12 cellular contexts compared by ENCODE assay signal in genomic region chr13:111281751-111282311, GRCh38. TPM values are rescaled to one million over a fixed set of nuclear protein-coding genes. Genes with fewer than 3 reads are reported as not detected.
DNase-seq lines count a peak whose midpoint lies in the region; ATAC-seq and TF ChIP-seq lines count a peak whose summit lies in the region.
"Had no signal": no experiment of that assay in that cellular context is flagged by ENCODE, and none has a peak within 500 bp of the region (broad histone marks: within the 10 kb centered on the region; RNA-seq: fewer than 3 reads in every experiment).

No MANE protein-coding gene starts in this region.

- H3K4me3 ChIP-seq in muscle layer of duodenum (ENCODE audit: low read depth in 1 of 2, low read length in 2 of 2): peak overlapping the region in 1 of 2 donors; percentile 9
- no peak overlapping the region for H3K4me3 ChIP-seq in aorta (ENCODE audit: low read length in 2 of 2)
- no peak overlapping the region for H3K4me3 ChIP-seq in PC-9

- no peaks in the 10 kb centered on the region for H4K20me1 ChIP-seq in PC-9 (ENCODE audit: insufficient read depth)

- POLR2A ChIA-PET in PC-9 (lab: Charles Lee; ENCODE audit: unreplicated experiment): no interaction called here

- DNase-seq in Right ventricle myocardium inferior (ENCODE audit: missing footprints) (no peak), cardiac septum (ENCODE audit: low spot score) (no peak), epithelial cell of prostate (ENCODE audit: low read depth, low spot score) (no peak), aorta (no peak), PC-9 (no peak), OCI-M2 (lab: John Stamatoyannopoulos, UW; ENCODE audit: unreplicated experiment) (no peak)
- DNase-seq: activated CD8-positive, alpha-beta memory T cell treated with anti-CD3 and anti-CD28 coated beads, Interleukin-2, amount 10 ng/mL, durations not matched to agents 7 days and 5 days; CD4-positive, CD25-positive, alpha-beta regulatory T cell; PC-3 had no signal

- H3K36me3 ChIP-seq in muscle layer of duodenum (ENCODE audit: control insufficient read depth in 1 of 2, insufficient read depth in 2 of 2, low read length in 2 of 2): peaks cover 50 to 56% of the 10 kb centered on the region in 2 donors
- H3K36me3 ChIP-seq in aorta (ENCODE audit: control insufficient read depth in 1 of 2, insufficient read depth in 2 of 2, low read length in 1 of 2): peaks cover 2 to 4% of the 10 kb centered on the region in 2 donors
- 0 out of 2 replicates have a peak, but pooled peaks cover 4% of the 10 kb centered on the region for H3K36me3 ChIP-seq in PC-9 (ENCODE audit: low read depth)

- H3K4me1 ChIP-seq in muscle layer of duodenum (ENCODE audit: control insufficient read depth in 1 of 2, insufficient read depth in 2 of 2, low read length in 2 of 2) (peaks cover 8 to 16% of the 10 kb centered on the region in 2 donors), aorta (ENCODE audit: control insufficient read depth in 1 of 2, insufficient read depth in 2 of 2, low read length in 2 of 2) (peaks cover 3 to 7% of the 10 kb centered on the region in 2 donors), PC-9 (replicated peaks; ENCODE audit: insufficient read depth) (no peaks in the 10 kb centered on the region)

- WGBS in aorta, 2 donors: 3 to 5% methylated on average over 10 of the region's 10 CpGs

- H3K9me2 ChIP-seq in PC-9 (ENCODE audit: insufficient read depth): no peaks in the 10 kb centered on the region

- no TSS peak for BruUV-seq in PC-9 (replicated peaks; lab: Mats Ljungman, UMichigan)

- peak overlapping the region; percentile 41 for H3K27ac ChIP-seq in epithelial cell of prostate
- peak overlapping the region; percentile 85 for H3K27ac ChIP-seq in muscle layer of duodenum (ENCODE audit: low read length)
- peak overlapping the region; percentile 89 to 96 for H3K27ac ChIP-seq in aorta (ENCODE audit: low read depth in 1 of 2, low read length in 2 of 2)
- no peak overlapping the region for H3K27ac ChIP-seq in PC-9

- no peak for TF ChIP-seq CTCF in PC-9 (conservative IDR thresholded peaks at IDR 0.05)

- CTCF ChIA-PET in PC-9 (lab: Charles Lee): no interaction called here

- ATAC-seq in Right ventricle myocardium inferior (peak; percentile 20), aorta (ENCODE audit: low FRiP score) (peak; percentile 66), GM21723 (IDR thresholded peaks at IDR 0.05; ENCODE audit: unreplicated experiment) (no peak)
- ATAC-seq: activated CD8-positive, alpha-beta memory T cell treated with anti-CD3 and anti-CD28 coated beads, Interleukin-2, amount 10 ng/mL, durations not matched to agents 7 days and 5 days; PC-3 had no signal

- intact Hi-C loops in Right ventricle myocardium inferior (cut with DNase I): loop anchor here (10.0 kb wide), 1 partner anchor 217 kb away; no protein-coding TSS in a partner anchor
- intact Hi-C loops in cardiac septum (cut with DNase I): loop anchor here (5.0 kb wide), 2 partner anchors 35 to 130 kb away; no protein-coding TSS in a partner anchor
- intact Hi-C loops in aorta (cut with DNase I): loop anchor here (10.0 kb wide), 2 partner anchors 167 to 367 kb away; partner anchors contain the start of genes ANKRD10 (in 1 of the 2) and ARHGEF7 (in 1 of the 2)
- intact Hi-C loops in PC-9 (cut with micrococcal nuclease; ENCODE audit: unreplicated experiment): no loop called here

- no peak overlapping the region for H3K4me2 ChIP-seq in PC-9

- no peaks in the 10 kb centered on the region for H3K9me3 ChIP-seq in muscle layer of duodenum (ENCODE audit: control insufficient read depth in 1 of 2, low read length in 2 of 2)
- H3K9me3 ChIP-seq in aorta (ENCODE audit: control insufficient read depth, low read length): no peaks in the 10 kb centered on the region
- no peaks in the 10 kb centered on the region for H3K9me3 ChIP-seq in PC-9 (ENCODE audit: insufficient read depth, low read depth)

- no peaks in the 10 kb centered on the region for H3F3A ChIP-seq in PC-9 (ENCODE audit: insufficient read depth, low read depth)

- H3K27me3 ChIP-seq in muscle layer of duodenum (ENCODE audit: low read depth, low read length) (no peaks in the 10 kb centered on the region), aorta (ENCODE audit: control insufficient read depth in 1 of 2, insufficient read depth in 2 of 2, low read length in 1 of 2) (no peaks in the 10 kb centered on the region), PC-9 (ENCODE audit: insufficient read depth, low read depth) (no peaks in the 10 kb centered on the region)

- H3K79me2 ChIP-seq in PC-9 (ENCODE audit: low read depth): no peaks in the 10 kb centered on the region

- no peak overlapping the region for H2AFZ ChIP-seq in PC-9

RNA-seq across cellular contexts. Expression of gene TEX29, which starts 38.6 kb away (rescaled TPM):
- total RNA-seq in Right ventricle myocardium inferior (not detected), cardiac septum (0.70 TPM), aorta (1 to 10 TPM in 1 of 2 donors, under 1 TPM in 1; 0.96 to 1.8 TPM), PC-9 (2021) (not detected in 2 replicates)
- 1 to 10 TPM; 1.6 to 5.5 TPM for polyA plus RNA-seq in aorta
- total RNA-seq: CD4-positive, CD25-positive, alpha-beta regulatory T cell; neural crest cell; PC-3 had no signal
- polyA plus RNA-seq: CD4-positive, CD25-positive, alpha-beta regulatory T cell had no signal
